ENCODE assay signal across 1 cellular context in the genomic region with DNA sequence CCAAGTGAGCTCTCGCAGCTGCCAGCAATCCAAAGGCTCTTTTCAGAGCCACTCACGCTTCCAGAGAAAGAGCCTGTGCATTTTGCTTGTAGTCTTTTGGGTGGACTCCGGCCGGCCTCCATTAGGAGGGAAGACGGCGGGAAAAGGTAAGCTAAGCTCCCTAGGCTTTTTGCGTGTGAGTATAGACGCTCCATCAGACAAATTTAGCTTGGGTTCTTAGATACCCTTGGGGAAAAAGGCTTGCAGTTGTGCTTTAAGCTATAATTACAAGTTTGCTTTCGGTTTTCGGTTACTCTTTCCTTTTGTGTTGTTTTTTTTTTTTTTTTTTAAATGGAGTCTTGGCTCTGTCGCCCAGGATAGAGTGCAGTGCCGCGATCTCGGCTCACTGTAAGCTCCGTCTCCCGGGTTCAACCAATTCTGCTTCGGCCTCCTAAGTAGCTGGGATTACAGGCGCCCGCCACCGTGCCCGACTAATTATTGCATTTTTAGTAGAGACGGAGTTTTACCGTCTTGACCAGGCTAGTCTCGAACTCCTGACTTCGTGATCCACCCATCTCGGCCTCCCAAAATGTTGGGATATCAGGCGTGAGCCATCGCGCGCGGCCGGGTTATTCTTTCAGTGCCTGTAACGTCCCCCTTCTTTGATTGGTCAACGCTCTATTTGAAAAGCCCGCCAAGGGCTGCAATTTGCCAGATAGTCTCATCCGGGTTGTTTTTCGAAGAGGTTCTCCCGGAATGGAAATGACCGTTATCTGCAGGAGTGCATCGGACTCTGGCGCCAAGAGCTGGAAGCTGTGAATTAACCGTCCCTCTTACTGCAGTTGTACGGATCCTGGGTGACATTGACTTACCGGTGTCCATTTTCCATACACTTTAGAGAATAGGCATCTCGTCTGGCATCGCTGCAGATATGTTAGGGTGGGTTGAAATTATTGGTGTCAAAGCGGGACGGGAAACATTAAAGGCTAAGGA.
TF ChIP-seq lines count a peak whose summit lies in the region.

No MANE protein-coding gene starts in this region.

TF ChIP-seq in HepG2, 621 proteins besides CTCF, POLR2A, EP300 and RAD21 (continued from another document and continues in another):
- TF ChIP-seq, protein P1, sequence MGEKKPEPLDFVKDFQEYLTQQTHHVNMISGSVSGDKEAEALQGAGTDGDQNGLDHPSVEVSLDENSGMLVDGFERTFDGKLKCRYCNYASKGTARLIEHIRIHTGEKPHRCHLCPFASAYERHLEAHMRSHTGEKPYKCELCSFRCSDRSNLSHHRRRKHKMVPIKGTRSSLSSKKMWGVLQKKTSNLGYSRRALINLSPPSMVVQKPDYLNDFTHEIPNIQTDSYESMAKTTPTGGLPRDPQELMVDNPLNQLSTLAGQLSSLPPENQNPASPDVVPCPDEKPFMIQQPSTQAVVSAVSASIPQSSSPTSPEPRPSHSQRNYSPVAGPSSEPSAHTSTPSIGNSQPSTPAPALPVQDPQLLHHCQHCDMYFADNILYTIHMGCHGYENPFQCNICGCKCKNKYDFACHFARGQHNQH (CRISPR knock-in tag; IDR thresholded peaks at IDR 0.05): no peak
- TF ChIP-seq PHF20 (CRISPR knock-in tag; IDR thresholded peaks at IDR 0.05) (no peak), GZF1 (CRISPR knock-in tag; IDR thresholded peaks at IDR 0.05) (no peak), PPARG (CRISPR knock-in tag; conservative IDR thresholded peaks at IDR 0.05) (no peak), ZNF703 (CRISPR knock-in tag; IDR thresholded peaks at IDR 0.05; ENCODE audit: borderline replicate concordance) (no peak), ZNF512 (CRISPR knock-in tag; IDR thresholded peaks at IDR 0.05) (no peak), PITX1 (CRISPR knock-in tag; IDR thresholded peaks at IDR 0.05) (no peak), MLLT10 (CRISPR knock-in tag; IDR thresholded peaks at IDR 0.05) (0 out of 2 replicates have a peak, but pooled peaks have one; percentile 11), RCOR2 (CRISPR knock-in tag; IDR thresholded peaks at IDR 0.05) (0 out of 2 replicates have a peak, but pooled peaks have one; percentile 44), ZBTB20 (CRISPR knock-in tag; IDR thresholded peaks at IDR 0.05; ENCODE audit: borderline replicate concordance, low read depth) (no peak), DMAP1 (CRISPR knock-in tag; IDR thresholded peaks at IDR 0.05) (peak; percentile 68), ZNF773 (CRISPR knock-in tag; IDR thresholded peaks at IDR 0.05; ENCODE audit: borderline replicate concordance) (no peak), ELF3 (CRISPR knock-in tag; IDR thresholded peaks at IDR 0.05) (peak; percentile 78), REPIN1 (CRISPR knock-in tag; IDR thresholded peaks at IDR 0.05; ENCODE audit: borderline replicate concordance, low read depth) (peak; percentile 18; the same call in 1 of the 2 replicates), ZKSCAN5 (CRISPR knock-in tag; IDR thresholded peaks at IDR 0.05) (no peak), ZBTB37 (CRISPR knock-in tag; IDR thresholded peaks at IDR 0.05) (no peak), XBP1 (CRISPR knock-in tag; IDR thresholded peaks at IDR 0.05) (no peak), SOX5 (CRISPR knock-in tag; IDR thresholded peaks at IDR 0.05; ENCODE audit: borderline replicate concordance) (peak; percentile 43; the same call in 1 of the 2 replicates), JUN (CRISPR knock-in tag; IDR thresholded peaks at IDR 0.05) (no peak), NCOA1 (CRISPR knock-in tag; IDR thresholded peaks at IDR 0.05) (no peak), BRD4 (CRISPR knock-in tag; IDR thresholded peaks at IDR 0.05) (0 out of 2 replicates have a peak, but pooled peaks have one; percentile 51), KLF9 (CRISPR knock-in tag; IDR thresholded peaks at IDR 0.05; ENCODE audit: low read depth) (no peak), ZSCAN29 (CRISPR knock-in tag; conservative IDR thresholded peaks at IDR 0.05) (no peak), SNAI1 (CRISPR knock-in tag; IDR thresholded peaks at IDR 0.05; ENCODE audit: borderline replicate concordance) (no peak), ZNF788 (CRISPR knock-in tag; IDR thresholded peaks at IDR 0.05; ENCODE audit: borderline replicate concordance) (no peak; the same call in 1 of the 2 replicates), BHLHE40 (IDR thresholded peaks at IDR 0.05; ENCODE audit: low read length) (no peak), FLYWCH1 (CRISPR knock-in tag; IDR thresholded peaks at IDR 0.05) (0 out of 2 replicates have a peak, but pooled peaks have one; percentile 24), NFRKB (IDR thresholded peaks at IDR 0.05) (no peak), THRA (CRISPR knock-in tag; IDR thresholded peaks at IDR 0.05; ENCODE audit: borderline replicate concordance) (0 out of 2 replicates have a peak, but pooled peaks have one; percentile 48), GLI4 (CRISPR knock-in tag; IDR thresholded peaks at IDR 0.05; ENCODE audit: borderline replicate concordance) (0 out of 2 replicates have a peak, but pooled peaks have one; percentile 57), ZNF558 (CRISPR knock-in tag; IDR thresholded peaks at IDR 0.05; ENCODE audit: borderline replicate concordance) (peak; percentile 70; the same call in 1 of the 2 replicates), ZNF772 (CRISPR knock-in tag; IDR thresholded peaks at IDR 0.05) (peak; percentile 49; the same call in 1 of the 2 replicates), FOXA1 (IDR thresholded peaks at IDR 0.05) (no peak), FOXA1 (CRISPR knock-in tag; IDR thresholded peaks at IDR 0.05) (no peak), MIER3 (CRISPR knock-in tag; IDR thresholded peaks at IDR 0.05; ENCODE audit: borderline replicate concordance) (peak; percentile 69; the same call in 1 of the 2 replicates), ZNF644 (CRISPR knock-in tag; IDR thresholded peaks at IDR 0.05; ENCODE audit: low read depth) (peak; percentile 59; the same call in 1 of the 2 replicates), FOXC1 (CRISPR knock-in tag; IDR thresholded peaks at IDR 0.05; ENCODE audit: borderline replicate concordance) (no peak), ZKSCAN1 (IDR thresholded peaks at IDR 0.05; ENCODE audit: low read length) (0 out of 2 replicates have a peak, but pooled peaks have one; percentile 21), FOXK2 (IDR thresholded peaks at IDR 0.05) (no peak), SMAD3 (CRISPR knock-in tag; IDR thresholded peaks at IDR 0.05) (peak; percentile 62), HBP1 (CRISPR knock-in tag; IDR thresholded peaks at IDR 0.05; ENCODE audit: low read depth) (peak; percentile 98), JUNB (CRISPR knock-in tag; IDR thresholded peaks at IDR 0.05; ENCODE audit: borderline replicate concordance) (peak; percentile 84), SATB2 (CRISPR knock-in tag; IDR thresholded peaks at IDR 0.05) (peak; percentile 66; the same call in 1 of the 2 replicates), ZMYM3 (CRISPR knock-in tag; IDR thresholded peaks at IDR 0.05) (no peak), MBNL3 (CRISPR knock-in tag; conservative IDR thresholded peaks at IDR 0.05) (no peak), PHF21A (CRISPR knock-in tag; IDR thresholded peaks at IDR 0.05) (peak; percentile 93), MTERF4 (CRISPR knock-in tag; IDR thresholded peaks at IDR 0.05) (no peak), NONO (IDR thresholded peaks at IDR 0.05) (no peak), NONO (CRISPR knock-in tag; conservative IDR thresholded peaks at IDR 0.05) (no peak), ZFX (CRISPR knock-in tag; IDR thresholded peaks at IDR 0.05; ENCODE audit: low read depth) (no peak)
- TF ChIP-seq, protein P2, sequence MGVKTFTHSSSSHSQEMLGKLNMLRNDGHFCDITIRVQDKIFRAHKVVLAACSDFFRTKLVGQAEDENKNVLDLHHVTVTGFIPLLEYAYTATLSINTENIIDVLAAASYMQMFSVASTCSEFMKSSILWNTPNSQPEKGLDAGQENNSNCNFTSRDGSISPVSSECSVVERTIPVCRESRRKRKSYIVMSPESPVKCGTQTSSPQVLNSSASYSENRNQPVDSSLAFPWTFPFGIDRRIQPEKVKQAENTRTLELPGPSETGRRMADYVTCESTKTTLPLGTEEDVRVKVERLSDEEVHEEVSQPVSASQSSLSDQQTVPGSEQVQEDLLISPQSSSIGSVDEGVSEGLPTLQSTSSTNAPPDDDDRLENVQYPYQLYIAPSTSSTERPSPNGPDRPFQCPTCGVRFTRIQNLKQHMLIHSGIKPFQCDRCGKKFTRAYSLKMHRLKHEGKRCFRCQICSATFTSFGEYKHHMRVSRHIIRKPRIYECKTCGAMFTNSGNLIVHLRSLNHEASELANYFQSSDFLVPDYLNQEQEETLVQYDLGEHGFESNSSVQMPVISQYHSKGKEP (CRISPR knock-in tag; IDR thresholded peaks at IDR 0.05): no peak
- TF ChIP-seq, protein P3, sequence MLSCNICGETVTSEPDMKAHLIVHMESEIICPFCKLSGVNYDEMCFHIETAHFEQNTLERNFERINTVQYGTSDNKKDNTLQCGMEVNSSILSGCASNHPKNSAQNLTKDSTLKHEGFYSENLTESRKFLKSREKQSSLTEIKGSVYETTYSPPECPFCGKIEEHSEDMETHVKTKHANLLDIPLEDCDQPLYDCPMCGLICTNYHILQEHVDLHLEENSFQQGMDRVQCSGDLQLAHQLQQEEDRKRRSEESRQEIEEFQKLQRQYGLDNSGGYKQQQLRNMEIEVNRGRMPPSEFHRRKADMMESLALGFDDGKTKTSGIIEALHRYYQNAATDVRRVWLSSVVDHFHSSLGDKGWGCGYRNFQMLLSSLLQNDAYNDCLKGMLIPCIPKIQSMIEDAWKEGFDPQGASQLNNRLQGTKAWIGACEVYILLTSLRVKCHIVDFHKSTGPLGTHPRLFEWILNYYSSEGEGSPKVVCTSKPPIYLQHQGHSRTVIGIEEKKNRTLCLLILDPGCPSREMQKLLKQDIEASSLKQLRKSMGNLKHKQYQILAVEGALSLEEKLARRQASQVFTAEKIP (CRISPR knock-in tag; IDR thresholded peaks at IDR 0.05; ENCODE audit: borderline replicate concordance): no peak
- TF ChIP-seq, protein P4, sequence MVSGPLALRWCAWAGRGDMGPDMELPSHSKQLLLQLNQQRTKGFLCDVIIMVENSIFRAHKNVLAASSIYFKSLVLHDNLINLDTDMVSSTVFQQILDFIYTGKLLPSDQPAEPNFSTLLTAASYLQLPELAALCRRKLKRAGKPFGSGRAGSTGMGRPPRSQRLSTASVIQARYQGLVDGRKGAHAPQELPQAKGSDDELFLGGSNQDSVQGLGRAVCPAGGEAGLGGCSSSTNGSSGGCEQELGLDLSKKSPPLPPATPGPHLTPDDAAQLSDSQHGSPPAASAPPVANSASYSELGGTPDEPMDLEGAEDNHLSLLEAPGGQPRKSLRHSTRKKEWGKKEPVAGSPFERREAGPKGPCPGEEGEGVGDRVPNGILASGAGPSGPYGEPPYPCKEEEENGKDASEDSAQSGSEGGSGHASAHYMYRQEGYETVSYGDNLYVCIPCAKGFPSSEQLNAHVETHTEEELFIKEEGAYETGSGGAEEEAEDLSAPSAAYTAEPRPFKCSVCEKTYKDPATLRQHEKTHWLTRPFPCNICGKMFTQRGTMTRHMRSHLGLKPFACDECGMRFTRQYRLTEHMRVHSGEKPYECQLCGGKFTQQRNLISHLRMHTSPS (CRISPR knock-in tag; IDR thresholded peaks at IDR 0.05; ENCODE audit: low read depth): no peak
